Comparison of ENCODE assay signal across 9 cellular contexts in the genomic region with DNA sequence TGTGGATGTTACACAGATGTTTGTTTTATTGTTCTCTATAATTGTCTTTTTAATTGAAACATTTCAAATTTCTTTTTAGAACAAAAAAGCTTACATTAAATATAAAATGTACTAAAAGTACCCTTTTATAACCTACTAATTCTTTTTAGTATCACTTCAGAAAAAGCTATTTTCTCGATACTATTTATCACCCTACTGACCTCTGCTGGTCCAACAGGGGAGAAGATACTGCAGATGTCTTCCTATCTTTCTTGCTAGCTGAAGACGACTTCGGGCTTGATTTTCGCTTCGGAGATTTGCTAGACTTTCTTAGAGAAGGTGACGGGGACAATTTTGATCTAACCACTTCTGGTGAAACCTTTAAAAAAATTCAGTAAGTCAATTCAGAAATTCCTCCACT. TPM values are rescaled to one million over a fixed set of nuclear protein-coding genes. Genes with fewer than 3 reads are reported as not detected.
DNase-seq lines count a peak whose midpoint lies in the region; FAIRE-seq and TF ChIP-seq lines count a peak whose summit lies in the region.
"Had no signal": no experiment of that assay in that cellular context is flagged by ENCODE, and none has a peak within 500 bp of the region (broad histone marks: within the 10 kb centered on the region; RNA-seq: fewer than 3 reads in every experiment).

No MANE protein-coding gene starts in this region.

- DNase-seq in AG09309 (ENCODE audit: low read depth) (no peak), H7 (peak; percentile 3), iPS-NIHi7 (ENCODE audit: extremely low spot score) (peak; percentile 17), NK-92 (lab: John Stamatoyannopoulos, UW; ENCODE audit: unreplicated experiment) (no peak), right atrium auricular region (ENCODE audit: low spot score) (no peak)
- no peak for DNase-seq in activated effector memory CD4-positive, alpha-beta T cell treated with Interleukin-2 at 50 U/mL for 16 hours
- no peak for DNase-seq in stimulated activated CD4-positive, alpha-beta T cell treated with anti-CD3 and anti-CD28 coated beads, Interleukin-2, amount 100 ng/mL, for 48 hours
- DNase-seq: NCI-H2081 had no signal

- peak; percentile 28 for TF ChIP-seq CTCF in AG09309 (IDR thresholded peaks at IDR 0.05; ENCODE audit: control insufficient read depth, insufficient read depth, low read depth, low read length, missing control alignments)
- peak in 1 of 2 donors; percentile 20 for TF ChIP-seq CTCF in right atrium auricular region (IDR thresholded peaks at IDR 0.05)

- H3K27me3 ChIP-seq in H7 (ENCODE audit: control insufficient read depth, insufficient read depth, low read length) (no peaks in the 10 kb centered on the region; the same call in 1 of the 2 replicates), right atrium auricular region (no peaks in the 10 kb centered on the region)

- no peaks in the 10 kb centered on the region for H3K9me3 ChIP-seq in right atrium auricular region

- H3K36me3 ChIP-seq in H7 (replicated peaks; ENCODE audit: control insufficient read depth, insufficient read depth, low read length) (no peaks in the 10 kb centered on the region; the same call in none of the 2 replicates), right atrium auricular region (peaks cover 35% of the 10 kb centered on the region)

- peak; percentile 75 for FAIRE-seq in TTC549 (lab: Jason Lieb, UNC)

- no peaks in the 10 kb centered on the region for H3K4me1 ChIP-seq in right atrium auricular region

- H3K4me3 ChIP-seq in AG09309 (ENCODE audit: control insufficient read depth, low read depth, low read length) (no peak overlapping the region), H7 (ENCODE audit: insufficient read depth, low read depth, low read length) (no peak overlapping the region), right atrium auricular region (no peak overlapping the region)

- no peak overlapping the region for H3K27ac ChIP-seq in right atrium auricular region

RNA-seq across cellular contexts. Expression of a gene that starts 42.4 kb away (rescaled TPM):
- total RNA-seq in H7 (2014; rRNA removed; shearing (Covaris generic)), result 8.2 and 9.2 TPM in 2 replicates
- total RNA-seq in right atrium auricular region, result 10 to 100 TPM; 18.2 to 21.0 TPM

Comparison
In these comparisons a context has a peak if more than half of its experiments do, and no peak if none do; other contexts are left out.
1. DNase-seq: peak in H7 (single experiment) and iPS-NIHi7 (single experiment); none in AG09309 (single experiment), NK-92 (single experiment), right atrium auricular region (single experiment), activated effector memory CD4-positive, alpha-beta T cell treated with Interleukin-2 at 50 U/mL for 16 hours (single experiment) and stimulated activated CD4-positive, alpha-beta T cell treated with anti-CD3 and anti-CD28 coated beads, Interleukin-2, amount 100 ng/mL, for 48 hours (0 of 2).